In genomic region chr10:47349516-47349915, GRCh38 we compare ENCODE assay signal across 1 cellular context.
TF ChIP-seq lines count a peak whose summit lies in the region.

No MANE protein-coding gene starts in this region.

TF ChIP-seq in HepG2, 621 proteins besides CTCF, POLR2A, EP300 and RAD21:
- TF ChIP-seq ZNF224 (CRISPR knock-in tag; IDR thresholded peaks at IDR 0.05) = no peak
- TF ChIP-seq ZNF576 (CRISPR knock-in tag; IDR thresholded peaks at IDR 0.05) = no peak
